ENCODE assay signal across 10 cellular contexts in genomic region chr22:40674274-40674673, GRCh38. TPM values are rescaled to one million over a fixed set of nuclear protein-coding genes. Genes with fewer than 3 reads are reported as not detected.
"Had no signal": no experiment of that assay in that cellular context is flagged by ENCODE, and none has a peak within 500 bp of the region (broad histone marks: within the 10 kb centered on the region; RNA-seq: fewer than 3 reads in every experiment).

No MANE protein-coding gene starts in this region.

- ATAC-seq: HCT116, HepG2 had no signal

- H3K4me1 ChIP-seq: HAP-1 had no signal

- H3K9me3 ChIP-seq: HAP-1 had no signal

- H3K27ac ChIP-seq: GM23248, HL-60 had no signal

- H3K4me3 ChIP-seq: GM23248, HAP-1 had no signal

- FAIRE-seq: HepG2 had no signal

- DNase-seq: GM23248, GOT3, H7, HFFc6 had no signal

RNA-seq across cellular contexts. Expression of gene MCHR1, which starts 5.0 kb away (rescaled TPM):
- total RNA-seq: H4 had no signal
- polyA plus RNA-seq: IgD-negative memory B cell had no signal
